Comparison of ENCODE assay signal across 21 cellular contexts in genomic region chr5:36227046-36227445, GRCh38. TPM values are rescaled to one million over a fixed set of nuclear protein-coding genes. Genes with fewer than 3 reads are reported as not detected.
DNase-seq lines count a peak whose midpoint lies in the region; ATAC-seq, FAIRE-seq and TF ChIP-seq lines count a peak whose summit lies in the region.
"Had no signal": no experiment of that assay in that cellular context is flagged by ENCODE, and none has a peak within 500 bp of the region (broad histone marks: within the 10 kb centered on the region; RNA-seq: fewer than 3 reads in every experiment).

No MANE protein-coding gene starts in this region.

- no peak overlapping the region; the same call in 1 of the 2 replicates for H3K4me2 ChIP-seq in SK-N-SH
- no peak overlapping the region for H3K4me2 ChIP-seq in hepatocyte
- H3K4me2 ChIP-seq: BLaER1 treated with 17β-estradiol and CSF1 and Interleukin-3, amounts not matched to agents 10 nM and 100 nM had no signal

- peak overlapping the region in 1 of 2 experiments; percentile 39; a peak in 1 of 4 replicates for H3K27ac ChIP-seq in SK-N-SH (ENCODE audit: low read depth in 2 of 2, low read length in 1 of 2)
- H3K27ac ChIP-seq in hepatocyte, result peak overlapping the region; percentile 7
- no peak overlapping the region for H3K27ac ChIP-seq in caudate nucleus (ENCODE audit: low read depth, low read length)
- H3K27ac ChIP-seq: 22Rv1; A549; BLaER1 treated with 17β-estradiol and CSF1 and Interleukin-3, amounts not matched to agents 10 nM and 100 nM had no signal

- CTCF ChIA-PET in SK-N-SH (lab: Yijun Ruan, JAX), result interaction anchor here (1.0 to 1.4 kb wide), 2 partner anchors 10 to 38 kb away, joined by 3 to 5 read pairs; no protein-coding TSS in a partner anchor

- H3F3A ChIP-seq in SK-N-SH (replicated peaks; ENCODE audit: insufficient read depth), result peaks cover 3% of the 10 kb centered on the region

- H3K79me2 ChIP-seq in SK-N-SH (ENCODE audit: insufficient read depth) (peaks cover 10% of the 10 kb centered on the region; the same call in 1 of the 2 replicates), hepatocyte (peaks cover 51% of the 10 kb centered on the region)

- FAIRE-seq in A204.1 (lab: Jason Lieb, UNC), result peak; percentile 6
- FAIRE-seq in colon (lab: Jason Lieb, UNC), result peak; percentile 24
- FAIRE-seq: A549, GM12891, GM18507, H1 had no signal

- H3K36me3 ChIP-seq in SK-N-SH (replicated peaks in 1 of 2; ENCODE audit: control insufficient read depth in 1 of 2, insufficient read depth in 2 of 2, low read length in 1 of 2), result peaks cover 9 to 20% of the 10 kb centered on the region in 2 experiments
- no peaks in the 10 kb centered on the region for H3K36me3 ChIP-seq in hepatocyte (replicated peaks; ENCODE audit: insufficient read depth, low read depth)
- H3K36me3 ChIP-seq: BE2C had no signal

- DNase-seq in SK-N-SH (no peak), hepatocyte (ENCODE audit: low spot score) (no peak), NOMO-1 (lab: John Stamatoyannopoulos, UW; ENCODE audit: unreplicated experiment in 2 of 2) (no peak), germinal center (ENCODE audit: low spot score) (no peak), caudate nucleus (lab: John Stamatoyannopoulos, UW) (no peak)
- DNase-seq: AML-193; BE2C; CD4-positive, alpha-beta T cell; CD8-positive, alpha-beta memory T cell; DMS79 treated with DMSO at 0.1 percent for 48 hours; GF-D8; H7 had no signal

- POLR2A ChIA-PET in SK-N-SH (lab: Yijun Ruan, JAX), result interaction anchor here (0.5 kb wide), 1 partner anchor 18 kb away, joined by 3 read pairs; no protein-coding TSS in a partner anchor

- H3K9me2 ChIP-seq in SK-N-SH, result no peaks in the 10 kb centered on the region
- no peaks in the 10 kb centered on the region for H3K9me2 ChIP-seq in hepatocyte (replicated peaks; ENCODE audit: insufficient read depth)

- no peaks in the 10 kb centered on the region for H4K20me1 ChIP-seq in SK-N-SH (ENCODE audit: insufficient read depth)
- H4K20me1 ChIP-seq in hepatocyte (ENCODE audit: insufficient read depth, poor library complexity, severe bottlenecking), result no peaks in the 10 kb centered on the region

- no peak overlapping the region for H3K9ac ChIP-seq in SK-N-SH
- H3K9ac ChIP-seq: BLaER1 treated with 17β-estradiol and CSF1 and Interleukin-3, amounts not matched to agents 10 nM and 100 nM had no signal

- TF ChIP-seq CTCF in SK-N-SH (IDR thresholded peaks at IDR 0.05), result no peak
- TF ChIP-seq CTCF in hepatocyte (IDR thresholded peaks at IDR 0.05; ENCODE audit: poor library complexity), result no peak

- TF ChIP-seq RAD21 in SK-N-SH (IDR thresholded peaks at IDR 0.05; ENCODE audit: low read length), result no peak

- peak in 1 of 2 experiments; percentile 53; a peak in 1 of 4 replicates for TF ChIP-seq EP300 in SK-N-SH (IDR thresholded peaks at IDR 0.05; ENCODE audit: borderline replicate concordance in 1 of 2, low read depth in 1 of 2, low read length in 1 of 2)

- H2AFZ ChIP-seq in SK-N-SH (ENCODE audit: low read depth) (no peak overlapping the region), hepatocyte (no peak overlapping the region)

- H3K9me3 ChIP-seq in SK-N-SH (no peaks in the 10 kb centered on the region), hepatocyte (ENCODE audit: low read depth) (no peaks in the 10 kb centered on the region)
- H3K9me3 ChIP-seq: A549, BE2C had no signal

- H3K27me3 ChIP-seq in SK-N-SH (ENCODE audit: insufficient read depth) (no peaks in the 10 kb centered on the region), hepatocyte (no peaks in the 10 kb centered on the region)
- H3K27me3 ChIP-seq: BE2C; BLaER1 treated with 17β-estradiol and CSF1 and Interleukin-3, amounts not matched to agents 10 nM and 100 nM had no signal

- ATAC-seq in HG02759 (IDR thresholded peaks at IDR 0.05; ENCODE audit: unreplicated experiment), result no peak

- H3K4me3 ChIP-seq in SK-N-SH (ENCODE audit: low read depth in 2 of 2, low read length in 1 of 2) (no peak overlapping the region), hepatocyte (no peak overlapping the region)
- H3K4me3 ChIP-seq: A549; BLaER1 treated with 17β-estradiol and CSF1 and Interleukin-3, amounts not matched to agents 10 nM and 100 nM had no signal

- H3K4me1 ChIP-seq in SK-N-SH (ENCODE audit: control insufficient read depth in 1 of 2, insufficient read depth in 2 of 2, low read depth in 1 of 2, low read length in 1 of 2) (peaks cover 0 to 7% of the 10 kb centered on the region in 2 experiments; a peak in 3 of 4 replicates), hepatocyte (ENCODE audit: insufficient read depth) (no peaks in the 10 kb centered on the region)
- H3K4me1 ChIP-seq: BE2C had no signal

TF ChIP-seq in SK-N-SH, 30 proteins besides CTCF, POLR2A, EP300 and RAD21:
- no peak for TF ChIP-seq SMC3 (IDR thresholded peaks at IDR 0.05; ENCODE audit: low read depth, low read length)
- TF ChIP-seq FOXM1 (IDR thresholded peaks at IDR 0.05; ENCODE audit: low read depth), result no peak
- TF ChIP-seq RCOR1 (IDR thresholded peaks at IDR 0.05; ENCODE audit: low read length), result 0 out of 2 replicates have a peak, but pooled peaks have one; percentile 27
- TF ChIP-seq TCF12 (IDR thresholded peaks at IDR 0.05), result peak; percentile 44
- no peak for TF ChIP-seq RFX5 (IDR thresholded peaks at IDR 0.05; ENCODE audit: low read length)
- no peak for TF ChIP-seq USF2 (IDR thresholded peaks at IDR 0.05; ENCODE audit: borderline replicate concordance, low read depth, low read length)
- TF ChIP-seq RXRA (IDR thresholded peaks at IDR 0.05; ENCODE audit: borderline replicate concordance, low read depth), result no peak
- no peak for TF ChIP-seq REST (IDR thresholded peaks at IDR 0.05; ENCODE audit: low read depth, low read length)

RNA-seq across cellular contexts. Expression of gene NADK2, which starts 14.7 kb away (rescaled TPM):
- polyA plus RNA-seq in SK-N-SH (2012; rRNA removed) (7.6 and 9.7 TPM in 2 replicates), hepatocyte (33.8 and 43.1 TPM in 2 replicates)
- polyA plus RNA-seq in SK-N-SH (2012; cell fraction: cytosol; rRNA removed), result 10.3 and 10.7 TPM in 2 replicates
- 5.0 and 10.1 TPM in 2 replicates for polyA plus RNA-seq in SK-N-SH (2012; cell fraction: nucleus; rRNA removed)
- total RNA-seq in hepatocyte, result 83.0 and 102 TPM in 2 replicates
